2 cellular contexts compared by ENCODE assay signal in the genomic region with DNA sequence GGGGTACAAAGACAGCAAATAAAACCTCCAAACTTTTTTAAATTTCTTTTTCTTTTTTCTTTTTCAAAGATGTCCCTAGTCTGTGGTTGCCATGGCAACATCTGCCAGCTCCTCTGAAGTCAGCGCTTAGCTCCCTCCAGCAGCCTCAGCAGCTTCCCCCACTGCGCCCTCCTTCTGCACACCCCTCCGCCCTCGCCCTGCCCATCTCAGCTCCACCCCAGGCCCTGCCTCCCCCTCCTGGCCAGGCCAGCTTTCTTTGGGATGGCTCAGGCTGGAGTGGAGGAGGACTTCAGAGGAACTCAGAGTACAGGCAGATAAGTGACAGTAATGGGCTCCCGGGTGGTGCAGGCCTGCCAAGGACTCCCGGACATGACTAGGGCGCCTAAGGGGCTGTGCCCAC.
TF ChIP-seq lines count a peak whose summit lies in the region.

No MANE protein-coding gene starts in this region.

TF ChIP-seq in SK-N-SH, 30 proteins besides CTCF, POLR2A, EP300 and RAD21 (continued from another document):
- TF ChIP-seq, protein P1, sequence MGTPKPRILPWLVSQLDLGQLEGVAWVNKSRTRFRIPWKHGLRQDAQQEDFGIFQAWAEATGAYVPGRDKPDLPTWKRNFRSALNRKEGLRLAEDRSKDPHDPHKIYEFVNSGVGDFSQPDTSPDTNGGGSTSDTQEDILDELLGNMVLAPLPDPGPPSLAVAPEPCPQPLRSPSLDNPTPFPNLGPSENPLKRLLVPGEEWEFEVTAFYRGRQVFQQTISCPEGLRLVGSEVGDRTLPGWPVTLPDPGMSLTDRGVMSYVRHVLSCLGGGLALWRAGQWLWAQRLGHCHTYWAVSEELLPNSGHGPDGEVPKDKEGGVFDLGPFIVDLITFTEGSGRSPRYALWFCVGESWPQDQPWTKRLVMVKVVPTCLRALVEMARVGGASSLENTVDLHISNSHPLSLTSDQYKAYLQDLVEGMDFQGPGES (IDR thresholded peaks at IDR 0.05; ENCODE audit: low read depth, low read length): no peak
- TF ChIP-seq NFIC (IDR thresholded peaks at IDR 0.05; ENCODE audit: borderline replicate concordance): no peak

TF ChIP-seq in SK-N-SH treated with all-trans-retinoic acid at 6 μM for 48 hours, 23 proteins besides CTCF, POLR2A, EP300 and RAD21 (continued from another document):
- TF ChIP-seq PPARA (CRISPR knock-in tag; IDR thresholded peaks at IDR 0.05; ENCODE audit: borderline replicate concordance): no peak
- TF ChIP-seq, protein P2, sequence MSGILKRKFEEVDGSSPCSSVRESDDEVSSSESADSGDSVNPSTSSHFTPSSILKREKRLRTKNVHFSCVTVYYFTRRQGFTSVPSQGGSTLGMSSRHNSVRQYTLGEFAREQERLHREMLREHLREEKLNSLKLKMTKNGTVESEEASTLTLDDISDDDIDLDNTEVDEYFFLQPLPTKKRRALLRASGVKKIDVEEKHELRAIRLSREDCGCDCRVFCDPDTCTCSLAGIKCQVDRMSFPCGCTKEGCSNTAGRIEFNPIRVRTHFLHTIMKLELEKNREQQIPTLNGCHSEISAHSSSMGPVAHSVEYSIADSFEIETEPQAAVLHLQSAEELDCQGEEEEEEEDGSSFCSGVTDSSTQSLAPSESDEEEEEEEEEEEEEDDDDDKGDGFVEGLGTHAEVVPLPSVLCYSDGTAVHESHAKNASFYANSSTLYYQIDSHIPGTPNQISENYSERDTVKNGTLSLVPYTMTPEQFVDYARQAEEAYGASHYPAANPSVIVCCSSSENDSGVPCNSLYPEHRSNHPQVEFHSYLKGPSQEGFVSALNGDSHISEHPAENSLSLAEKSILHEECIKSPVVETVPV (CRISPR knock-in tag; IDR thresholded peaks at IDR 0.05): no peak
- no peak for TF ChIP-seq ZFP3 (CRISPR knock-in tag; IDR thresholded peaks at IDR 0.05)
- no peak for TF ChIP-seq GLIS3 (CRISPR knock-in tag; IDR thresholded peaks at IDR 0.05)
- TF ChIP-seq, protein P3, sequence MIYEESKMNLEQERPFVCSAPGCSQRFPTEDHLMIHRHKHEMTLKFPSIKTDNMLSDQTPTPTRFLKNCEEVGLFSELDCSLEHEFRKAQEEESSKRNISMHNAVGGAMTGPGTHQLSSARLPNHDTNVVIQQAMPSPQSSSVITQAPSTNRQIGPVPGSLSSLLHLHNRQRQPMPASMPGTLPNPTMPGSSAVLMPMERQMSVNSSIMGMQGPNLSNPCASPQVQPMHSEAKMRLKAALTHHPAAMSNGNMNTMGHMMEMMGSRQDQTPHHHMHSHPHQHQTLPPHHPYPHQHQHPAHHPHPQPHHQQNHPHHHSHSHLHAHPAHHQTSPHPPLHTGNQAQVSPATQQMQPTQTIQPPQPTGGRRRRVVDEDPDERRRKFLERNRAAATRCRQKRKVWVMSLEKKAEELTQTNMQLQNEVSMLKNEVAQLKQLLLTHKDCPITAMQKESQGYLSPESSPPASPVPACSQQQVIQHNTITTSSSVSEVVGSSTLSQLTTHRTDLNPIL (CRISPR knock-in tag; IDR thresholded peaks at IDR 0.05; ENCODE audit: low read depth): no peak
- TF ChIP-seq, protein P4, sequence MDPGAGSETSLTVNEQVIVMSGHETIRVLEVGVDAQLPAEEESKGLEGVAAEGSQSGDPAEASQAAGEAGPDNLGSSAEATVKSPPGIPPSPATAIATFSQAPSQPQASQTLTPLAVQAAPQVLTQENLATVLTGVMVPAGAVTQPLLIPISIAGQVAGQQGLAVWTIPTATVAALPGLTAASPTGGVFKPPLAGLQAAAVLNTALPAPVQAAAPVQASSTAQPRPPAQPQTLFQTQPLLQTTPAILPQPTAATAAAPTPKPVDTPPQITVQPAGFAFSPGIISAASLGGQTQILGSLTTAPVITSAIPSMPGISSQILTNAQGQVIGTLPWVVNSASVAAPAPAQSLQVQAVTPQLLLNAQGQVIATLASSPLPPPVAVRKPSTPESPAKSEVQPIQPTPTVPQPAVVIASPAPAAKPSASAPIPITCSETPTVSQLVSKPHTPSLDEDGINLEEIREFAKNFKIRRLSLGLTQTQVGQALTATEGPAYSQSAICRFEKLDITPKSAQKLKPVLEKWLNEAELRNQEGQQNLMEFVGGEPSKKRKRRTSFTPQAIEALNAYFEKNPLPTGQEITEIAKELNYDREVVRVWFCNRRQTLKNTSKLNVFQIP (CRISPR knock-in tag; IDR thresholded peaks at IDR 0.05; ENCODE audit: borderline replicate concordance, low read depth): no peak
- TF ChIP-seq OSR1 (CRISPR knock-in tag; IDR thresholded peaks at IDR 0.05): no peak
- TF ChIP-seq ZNF8 (CRISPR knock-in tag; IDR thresholded peaks at IDR 0.05): no peak
